31 cellular contexts compared by ENCODE assay signal in the genomic region with DNA sequence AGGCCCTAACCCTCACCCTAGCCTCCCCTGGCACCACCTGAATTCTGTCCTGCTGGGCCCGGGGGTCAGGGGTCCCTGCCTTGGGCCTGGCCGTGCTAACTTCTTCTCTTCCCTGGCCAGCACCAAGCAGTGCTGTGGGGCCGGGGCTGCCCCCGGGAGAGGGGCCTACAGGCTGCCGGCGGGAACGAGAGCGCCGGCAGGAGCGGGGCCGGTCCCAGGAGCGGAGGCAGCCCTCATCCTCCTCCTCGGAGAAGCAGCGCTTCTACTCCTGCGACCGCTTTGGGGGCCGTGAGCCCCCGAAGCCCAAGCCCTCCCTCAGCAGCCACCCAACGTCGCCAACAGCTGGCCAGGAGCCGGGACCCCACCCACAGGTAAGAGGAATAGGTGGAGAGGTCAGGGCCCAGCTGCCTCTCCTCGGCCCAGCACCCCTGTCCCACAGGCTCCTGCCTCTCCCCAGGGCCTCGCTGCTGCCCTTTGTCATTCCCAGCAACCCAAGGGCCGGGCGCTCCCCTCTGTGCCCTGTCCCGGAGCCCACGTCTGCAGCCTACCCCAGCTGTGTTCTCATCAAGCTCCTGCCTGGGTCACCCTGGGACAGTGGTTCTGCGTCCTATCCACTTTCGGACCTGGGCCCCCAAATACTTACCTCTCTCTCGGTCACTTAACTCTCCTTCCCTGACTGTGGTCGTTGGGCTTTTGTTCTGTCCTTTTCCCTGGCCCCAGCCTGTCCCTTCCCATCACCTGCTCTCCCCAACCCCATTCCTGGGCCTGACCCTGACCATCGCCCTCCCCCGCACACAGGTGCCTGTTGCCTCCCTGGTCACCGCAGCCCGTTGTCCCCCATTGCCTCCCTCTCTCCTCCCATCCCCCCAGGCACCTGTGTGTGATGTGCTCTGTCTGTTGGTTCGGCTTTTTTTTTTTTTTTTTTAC.
"Had no signal": no experiment of that assay in that cellular context is flagged by ENCODE, and none has a peak within 500 bp of the region (broad histone marks: within the 10 kb centered on the region; RNA-seq: fewer than 3 reads in every experiment).

No MANE protein-coding gene starts in this region.

- ATAC-seq: activated CD8-positive, alpha-beta memory T cell treated with anti-CD3 and anti-CD28 coated beads, Interleukin-2, amount 10 ng/mL, durations not matched to agents 7 days and 5 days; body of pancreas; Panc1 had no signal

- H3K27ac ChIP-seq: adrenal gland, body of pancreas, breast epithelium, KMS-11, SJSA1, VCaP had no signal

- H3K4me3 ChIP-seq: adrenal gland, body of pancreas, breast epithelium, SJSA1 had no signal

- H3K9me3 ChIP-seq: adrenal gland, body of pancreas, breast epithelium, SJSA1, SK-N-SH had no signal

- H3K27me3 ChIP-seq: adrenal gland, body of pancreas, SJSA1 had no signal

- DNase-seq: activated B cell treated with CpG ODN at 0.5 μM for 24 hours; activated CD4-positive, alpha-beta memory T cell treated with anti-CD3 and anti-CD28 coated beads, Interleukin-2, amount 10 ng/mL, durations not matched to agents 7 days and 5 days; activated CD4-positive, alpha-beta T cell treated with anti-CD3 and anti-CD28 coated beads for 1 hour; activated CD4-positive, alpha-beta T cell treated with anti-CD3 and anti-CD28 coated beads for 48 hours; activated CD8-positive, alpha-beta memory T cell treated with anti-CD3 and anti-CD28 coated beads for 24 hours; activated CD8-positive, alpha-beta memory T cell treated with anti-CD3 and anti-CD28 coated beads, Interleukin-2, amount 10 ng/mL, durations not matched to agents 7 days and 5 days; activated CD8-positive, alpha-beta memory T cell treated with anti-CD3 and anti-CD28 coated beads, Interleukin-2, amount 50 U/mL, for 48 hours; activated effector memory CD4-positive, alpha-beta T cell treated with Interleukin-2 at 50 U/mL for 16 hours; activated naive CD4-positive, alpha-beta T cell; activated naive CD4-positive, alpha-beta T cell treated with anti-CD3 and anti-CD28 coated beads, Interleukin-2, amount 50 U/mL, for 16 hours; activated naive CD8-positive, alpha-beta T cell treated with anti-CD3 and anti-CD28 coated beads, Interleukin-2, amount 10 ng/mL, durations not matched to agents 7 days and 5 days; activated T-cell treated with anti-CD3 and anti-CD28 coated beads, Interleukin-2, amount 50 U/mL, for 48 hours; adrenal gland; body of pancreas; NCI-H1048; NCI-H1105 treated with DMSO at 0.1 percent for 48 hours; NCI-H1436; NCI-H1694; NCI-H1930; NCI-H345; NCI-H524 treated with DMSO at 0.1 percent for 48 hours; SHP77 treated with DMSO at 0.1 percent for 48 hours; SK-N-SH; T-helper 1 cell; T-helper 2 cell; T-helper 9 cell had no signal

- H3K4me2 ChIP-seq: KMS-11, SK-N-SH had no signal

- H3K4me1 ChIP-seq: adrenal gland, body of pancreas, breast epithelium, SJSA1 had no signal

- H3K36me3 ChIP-seq: adrenal gland, breast epithelium, SJSA1 had no signal

- H3K9ac ChIP-seq: KMS-11, SK-N-SH had no signal
